In the genomic region with DNA sequence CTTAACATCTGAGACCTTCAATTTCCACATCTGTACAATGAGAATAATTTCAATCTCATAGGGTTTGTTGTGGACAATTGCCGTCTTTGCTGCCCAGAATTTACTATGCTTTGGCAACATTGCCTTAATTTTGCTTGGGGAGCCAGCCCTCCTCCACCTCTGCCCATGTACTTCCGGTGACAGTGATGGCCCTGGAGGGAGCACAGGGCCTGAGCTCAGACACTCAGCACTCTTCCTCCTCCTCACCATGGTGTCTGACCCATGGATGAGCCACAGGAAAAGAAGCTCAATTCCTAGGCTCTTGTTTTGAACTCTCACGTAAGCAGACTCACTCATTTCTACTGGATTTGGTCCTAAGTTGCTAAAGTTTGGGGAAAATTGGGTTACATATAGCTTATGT, we compare ENCODE assay signal across 16 cellular contexts. TPM values are rescaled to one million over a fixed set of nuclear protein-coding genes. Genes with fewer than 3 reads are reported as not detected.
DNase-seq lines count a peak whose midpoint lies in the region; ATAC-seq and TF ChIP-seq lines count a peak whose summit lies in the region.
"Had no signal": no experiment of that assay in that cellular context is flagged by ENCODE, and none has a peak within 500 bp of the region (broad histone marks: within the 10 kb centered on the region; RNA-seq: fewer than 3 reads in every experiment).

No MANE protein-coding gene starts in this region.

- H3K27ac ChIP-seq in C4-2B (peak overlapping the region; percentile 9; the same call in 1 of the 2 replicates), GM23338 (ENCODE audit: low read depth) (no peak overlapping the region), smooth muscle cell (ENCODE audit: low read depth) (no peak overlapping the region)
- H3K27ac ChIP-seq: HL-60 had no signal

- H2AFZ ChIP-seq in GM23338 (peak overlapping the region; percentile 26), smooth muscle cell (ENCODE audit: low read depth) (peak overlapping the region; percentile 10)

- no peak overlapping the region for H3K27ac Mint-ChIP-seq in GM23338
- peak overlapping the region; percentile 40 for H3K27ac Mint-ChIP-seq in activated naive CD8-positive, alpha-beta T cell treated with anti-CD3 and anti-CD28 coated beads, Interleukin-2, amount 50 U/mL, for 24 hours
- H3K27ac Mint-ChIP-seq: CD4-positive, alpha-beta T cell had no signal

- H3K4me2 ChIP-seq in GM23338 (no peak overlapping the region), smooth muscle cell (no peak overlapping the region)

- H3K9me2 ChIP-seq in GM23338 (ENCODE audit: insufficient read depth) = no peaks in the 10 kb centered on the region

- no peak for DNase-seq in GM23338 (ENCODE audit: low spot score)
- no peak for DNase-seq in activated naive CD8-positive, alpha-beta T cell treated with anti-CD3 and anti-CD28 coated beads, Interleukin-2, amount 50 U/mL, for 24 hours
- no peak for DNase-seq in smooth muscle cell (lab: John Stamatoyannopoulos, UW; ENCODE audit: unreplicated experiment)
- no peak for DNase-seq in SK-N-DZ (ENCODE audit: low spot score)
- no peak for DNase-seq in left lobe of liver (ENCODE audit: low spot score)
- no peak for DNase-seq in NCI-H2081 (lab: John Stamatoyannopoulos, UW)
- DNase-seq: ACHN; BE2C; C1 segment of cervical spinal cord; CD4-positive, alpha-beta T cell; DMS153; DMS79; GDM1 had no signal

- no peak overlapping the region for H3K4me3 Mint-ChIP-seq in GM23338
- H3K4me3 Mint-ChIP-seq in activated naive CD8-positive, alpha-beta T cell treated with anti-CD3 and anti-CD28 coated beads, Interleukin-2, amount 50 U/mL, for 24 hours = peak overlapping the region; percentile 58
- H3K4me3 Mint-ChIP-seq: CD4-positive, alpha-beta T cell had no signal

- H3K9ac ChIP-seq in smooth muscle cell (ENCODE audit: low read depth) = no peak overlapping the region

- H3K4me1 ChIP-seq in GM23338 (ENCODE audit: insufficient read depth) (peaks cover 10% of the 10 kb centered on the region; the same call in 1 of the 2 replicates), smooth muscle cell (ENCODE audit: low read depth) (no peaks in the 10 kb centered on the region)
- H3K4me1 ChIP-seq: BE2C, HAP-1 had no signal

- no peaks in the 10 kb centered on the region for H3K79me2 ChIP-seq in GM23338 (replicated peaks; ENCODE audit: insufficient read depth)
- no peaks in the 10 kb centered on the region for H3K79me2 ChIP-seq in smooth muscle cell (ENCODE audit: low read depth)

- TF ChIP-seq CTCF in C4-2B (conservative IDR thresholded peaks at IDR 0.05) = no peak
- no peak for TF ChIP-seq CTCF in GM23338 (conservative IDR thresholded peaks at IDR 0.05; ENCODE audit: low read depth in 2 of 2)
- no peak for TF ChIP-seq CTCF in smooth muscle cell (IDR thresholded peaks at IDR 0.05; ENCODE audit: borderline replicate concordance, insufficient read depth, poor library complexity, severe bottlenecking)

- H3K4me3 ChIP-seq in GM23338 (no peak overlapping the region), smooth muscle cell (no peak overlapping the region)
- H3K4me3 ChIP-seq: HAP-1 had no signal

- H3K9me3 Mint-ChIP-seq in GM23338 = no peaks in the 10 kb centered on the region
- peaks cover 9% of the 10 kb centered on the region for H3K9me3 Mint-ChIP-seq in activated naive CD8-positive, alpha-beta T cell treated with anti-CD3 and anti-CD28 coated beads, Interleukin-2, amount 50 U/mL, for 24 hours
- H3K9me3 Mint-ChIP-seq: CD4-positive, alpha-beta T cell had no signal

- H3F3A ChIP-seq in GM23338 (replicated peaks; ENCODE audit: low read depth) (no peaks in the 10 kb centered on the region), smooth muscle cell (ENCODE audit: low read depth) (no peaks in the 10 kb centered on the region)

- 90% methylated on average over 3 of the region's 3 CpGs for WGBS in smooth muscle cell (ENCODE audit: low lambda C conversion rate)

- H3K4me1 Mint-ChIP-seq in GM23338 = peaks cover 6% of the 10 kb centered on the region; the same call in 2 of the 3 replicates
- peaks cover 46% of the 10 kb centered on the region for H3K4me1 Mint-ChIP-seq in activated naive CD8-positive, alpha-beta T cell treated with anti-CD3 and anti-CD28 coated beads, Interleukin-2, amount 50 U/mL, for 24 hours

- no peaks in the 10 kb centered on the region for H3K36me3 ChIP-seq in GM23338 (ENCODE audit: insufficient read depth)
- no peaks in the 10 kb centered on the region for H3K36me3 ChIP-seq in smooth muscle cell (ENCODE audit: low read depth)
- H3K36me3 ChIP-seq: BE2C, HAP-1 had no signal

- H3K27me3 Mint-ChIP-seq in GM23338 (ENCODE audit: insufficient read depth, low read depth, poor library complexity) = peaks cover 3% of the 10 kb centered on the region
- peaks cover 6% of the 10 kb centered on the region for H3K27me3 Mint-ChIP-seq in activated naive CD8-positive, alpha-beta T cell treated with anti-CD3 and anti-CD28 coated beads, Interleukin-2, amount 50 U/mL, for 24 hours

- no peaks in the 10 kb centered on the region for H3K27me3 ChIP-seq in GM23338 (ENCODE audit: insufficient read depth)
- no peaks in the 10 kb centered on the region for H3K27me3 ChIP-seq in smooth muscle cell (ENCODE audit: low read depth)

- no peaks in the 10 kb centered on the region for H4K20me1 ChIP-seq in GM23338 (replicated peaks; ENCODE audit: insufficient read depth)
- no peaks in the 10 kb centered on the region for H4K20me1 ChIP-seq in smooth muscle cell (ENCODE audit: low read depth)

- H3K9me3 ChIP-seq in smooth muscle cell (replicated peaks; ENCODE audit: low read depth) = no peaks in the 10 kb centered on the region
- H3K9me3 ChIP-seq: BE2C, HAP-1 had no signal

- no peaks in the 10 kb centered on the region for H3K36me3 Mint-ChIP-seq in GM23338 (ENCODE audit: low read depth)
- no peaks in the 10 kb centered on the region for H3K36me3 Mint-ChIP-seq in activated naive CD8-positive, alpha-beta T cell treated with anti-CD3 and anti-CD28 coated beads, Interleukin-2, amount 50 U/mL, for 24 hours (ENCODE audit: low read depth)

- ATAC-seq in GM23338 (no peak), left lobe of liver (no peak)
- ATAC-seq in activated naive CD8-positive, alpha-beta T cell treated with anti-CD3 and anti-CD28 coated beads, Interleukin-2, amount 50 U/mL, for 24 hours = no peak

TF ChIP-seq in GM23338, 12 proteins besides CTCF, POLR2A, EP300 and RAD21 (continues in another document):
- TF ChIP-seq POLR2AphosphoS5 (IDR thresholded peaks at IDR 0.05; ENCODE audit: low read depth) (no peak), JUNB (IDR thresholded peaks at IDR 0.05; ENCODE audit: unreplicated experiment) (no peak), ZNF114 (CRISPR knock-in tag; IDR thresholded peaks at IDR 0.05) (no peak), EZH2phosphoT487 (IDR thresholded peaks at IDR 0.05; ENCODE audit: unreplicated experiment) (no peak), EZH2 (IDR thresholded peaks at IDR 0.05; ENCODE audit: low read depth, unreplicated experiment) (no peak), ZNF331 (CRISPR knock-in tag; IDR thresholded peaks at IDR 0.05; ENCODE audit: low read depth) (no peak), CREB1 (CRISPR knock-in tag; IDR thresholded peaks at IDR 0.05; ENCODE audit: low read depth) (no peak), STAT1 (IDR thresholded peaks at IDR 0.05; ENCODE audit: unreplicated experiment) (no peak)
- TF ChIP-seq, protein P1, sequence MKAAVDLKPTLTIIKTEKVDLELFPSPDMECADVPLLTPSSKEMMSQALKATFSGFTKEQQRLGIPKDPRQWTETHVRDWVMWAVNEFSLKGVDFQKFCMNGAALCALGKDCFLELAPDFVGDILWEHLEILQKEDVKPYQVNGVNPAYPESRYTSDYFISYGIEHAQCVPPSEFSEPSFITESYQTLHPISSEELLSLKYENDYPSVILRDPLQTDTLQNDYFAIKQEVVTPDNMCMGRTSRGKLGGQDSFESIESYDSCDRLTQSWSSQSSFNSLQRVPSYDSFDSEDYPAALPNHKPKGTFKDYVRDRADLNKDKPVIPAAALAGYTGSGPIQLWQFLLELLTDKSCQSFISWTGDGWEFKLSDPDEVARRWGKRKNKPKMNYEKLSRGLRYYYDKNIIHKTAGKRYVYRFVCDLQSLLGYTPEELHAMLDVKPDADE (IDR thresholded peaks at IDR 0.05) = no peak
- TF ChIP-seq, protein P2, sequence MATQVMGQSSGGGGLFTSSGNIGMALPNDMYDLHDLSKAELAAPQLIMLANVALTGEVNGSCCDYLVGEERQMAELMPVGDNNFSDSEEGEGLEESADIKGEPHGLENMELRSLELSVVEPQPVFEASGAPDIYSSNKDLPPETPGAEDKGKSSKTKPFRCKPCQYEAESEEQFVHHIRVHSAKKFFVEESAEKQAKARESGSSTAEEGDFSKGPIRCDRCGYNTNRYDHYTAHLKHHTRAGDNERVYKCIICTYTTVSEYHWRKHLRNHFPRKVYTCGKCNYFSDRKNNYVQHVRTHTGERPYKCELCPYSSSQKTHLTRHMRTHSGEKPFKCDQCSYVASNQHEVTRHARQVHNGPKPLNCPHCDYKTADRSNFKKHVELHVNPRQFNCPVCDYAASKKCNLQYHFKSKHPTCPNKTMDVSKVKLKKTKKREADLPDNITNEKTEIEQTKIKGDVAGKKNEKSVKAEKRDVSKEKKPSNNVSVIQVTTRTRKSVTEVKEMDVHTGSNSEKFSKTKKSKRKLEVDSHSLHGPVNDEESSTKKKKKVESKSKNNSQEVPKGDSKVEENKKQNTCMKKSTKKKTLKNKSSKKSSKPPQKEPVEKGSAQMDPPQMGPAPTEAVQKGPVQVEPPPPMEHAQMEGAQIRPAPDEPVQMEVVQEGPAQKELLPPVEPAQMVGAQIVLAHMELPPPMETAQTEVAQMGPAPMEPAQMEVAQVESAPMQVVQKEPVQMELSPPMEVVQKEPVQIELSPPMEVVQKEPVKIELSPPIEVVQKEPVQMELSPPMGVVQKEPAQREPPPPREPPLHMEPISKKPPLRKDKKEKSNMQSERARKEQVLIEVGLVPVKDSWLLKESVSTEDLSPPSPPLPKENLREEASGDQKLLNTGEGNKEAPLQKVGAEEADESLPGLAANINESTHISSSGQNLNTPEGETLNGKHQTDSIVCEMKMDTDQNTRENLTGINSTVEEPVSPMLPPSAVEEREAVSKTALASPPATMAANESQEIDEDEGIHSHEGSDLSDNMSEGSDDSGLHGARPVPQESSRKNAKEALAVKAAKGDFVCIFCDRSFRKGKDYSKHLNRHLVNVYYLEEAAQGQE (IDR thresholded peaks at IDR 0.05; ENCODE audit: unreplicated experiment) = no peak

RNA-seq across cellular contexts. Expression of a gene that starts 58.2 kb away (rescaled TPM):
- 7.1 and 9.6 TPM in 2 replicates for total RNA-seq in GM23338 (2014; rRNA removed; shearing (Covaris generic))
- polyA plus RNA-seq in GM23338 (2016; fragmentation: Nextera tagmentation; extraction: Ambion mirVana) (1.8 and 2.9 TPM in 2 replicates), smooth muscle cell (2.3 and 3.8 TPM in 2 replicates)
- total RNA-seq in smooth muscle cell (0.54 and 0.67 TPM in 2 replicates), left lobe of liver (2.1 TPM)
- 8.9 and 10.9 TPM in 2 replicates for polyA plus RNA-seq in SK-N-DZ (2014; cell fraction: cytosol; rRNA removed)
- polyA plus RNA-seq in SK-N-DZ (2014; cell fraction: nucleus; rRNA removed) = 10.4 and 11.2 TPM in 2 replicates
